9 cellular contexts compared by ENCODE assay signal in genomic region chr20:13996265-13996664, GRCh38. TPM values are rescaled to one million over a fixed set of nuclear protein-coding genes. Genes with fewer than 3 reads are reported as not detected.
DNase-seq lines count a peak whose midpoint lies in the region; ATAC-seq and TF ChIP-seq lines count a peak whose summit lies in the region.
"Had no signal": no experiment of that assay in that cellular context is flagged by ENCODE, and none has a peak within 500 bp of the region (broad histone marks: within the 10 kb centered on the region; RNA-seq: fewer than 3 reads in every experiment).

No MANE protein-coding gene starts in this region.

- 5% methylated on average over 11 of the region's 13 CpGs for WGBS in right lobe of liver (ENCODE audit: insufficient coverage, low coverage, low lambda C conversion rate, missing lambda C conversion rate)
- 8 to 9% methylated on average over 13 of the region's 13 CpGs for WGBS in thyroid gland, 2 donors

- CTCF ChIA-PET in activated CD4-positive, alpha-beta T cell treated with anti-CD3 and anti-CD28 coated beads for 36 hours (lab: Charles Lee), result no interaction called here

- POLR2A ChIA-PET in activated CD4-positive, alpha-beta T cell treated with anti-CD3 and anti-CD28 coated beads for 36 hours (lab: Charles Lee), result no interaction called here

- H3K27ac ChIP-seq in right lobe of liver (no peak overlapping the region), thyroid gland (no peak overlapping the region)

- H3K36me3 ChIP-seq in right lobe of liver, result no peaks in the 10 kb centered on the region
- H3K36me3 ChIP-seq in thyroid gland, result no peaks in the 10 kb centered on the region

- H3K4me1 Mint-ChIP-seq in activated CD4-positive, alpha-beta T cell treated with anti-CD3 and anti-CD28 coated beads for 36 hours, result peaks cover 6% of the 10 kb centered on the region

- peak overlapping the region; percentile 22 for H3K4me3 Mint-ChIP-seq in activated CD4-positive, alpha-beta T cell treated with anti-CD3 and anti-CD28 coated beads for 36 hours
- H3K4me3 Mint-ChIP-seq: CD4-positive, alpha-beta T cell had no signal

- TF ChIP-seq POLR2A in right lobe of liver (IDR thresholded peaks at IDR 0.05) (no peak), thyroid gland (IDR thresholded peaks at IDR 0.05) (no peak)

- intact Hi-C loops in activated CD4-positive, alpha-beta T cell treated with anti-CD3 and anti-CD28 coated beads for 36 hours (cut with DNase I, micrococcal nuclease), result no loop called here
- intact Hi-C loops in right lobe of liver (cut with DNase I) (no loop called here), thyroid gland (cut with DNase I) (no loop called here)

- peaks cover 9% of the 10 kb centered on the region for H3K9me3 Mint-ChIP-seq in activated CD4-positive, alpha-beta T cell treated with anti-CD3 and anti-CD28 coated beads for 36 hours (ENCODE audit: low read depth)

- peaks cover 21% of the 10 kb centered on the region for H3K27me3 Mint-ChIP-seq in activated CD4-positive, alpha-beta T cell treated with anti-CD3 and anti-CD28 coated beads for 36 hours

- no peak for ATAC-seq in activated CD4-positive, alpha-beta T cell treated with anti-CD3 and anti-CD28 coated beads for 36 hours
- ATAC-seq in right lobe of liver (peak in 1 of 4 donors; percentile 0), GM21576 (IDR thresholded peaks at IDR 0.05; ENCODE audit: unreplicated experiment) (no peak)

- no peak overlapping the region for H3K27ac Mint-ChIP-seq in activated CD4-positive, alpha-beta T cell treated with anti-CD3 and anti-CD28 coated beads for 36 hours
- H3K27ac Mint-ChIP-seq: CD4-positive, alpha-beta T cell had no signal

- H3K4me1 ChIP-seq in right lobe of liver, result peaks cover 0 to 7% (median 0%) of the 10 kb centered on the region in 4 donors
- no peaks in the 10 kb centered on the region for H3K4me1 ChIP-seq in thyroid gland

- TF ChIP-seq CTCF in astrocyte of the spinal cord (IDR thresholded peaks at IDR 0.05; ENCODE audit: low read depth, low read length) (no peak), right lobe of liver (IDR thresholded peaks at IDR 0.05) (no peak), thyroid gland (IDR thresholded peaks at IDR 0.05) (no peak)

- peaks cover 7% of the 10 kb centered on the region for H3K36me3 Mint-ChIP-seq in activated CD4-positive, alpha-beta T cell treated with anti-CD3 and anti-CD28 coated beads for 36 hours (ENCODE audit: low read depth)

- DNase-seq in activated CD4-positive, alpha-beta T cell treated with anti-CD3 and anti-CD28 coated beads for 36 hours, result no peak
- no peak for DNase-seq in activated CD4-positive, alpha-beta T cell treated with anti-CD3 and anti-CD28 coated beads for 4 hours
- peak; percentile 5 for DNase-seq in astrocyte of the spinal cord (ENCODE audit: low read depth, low spot score)
- DNase-seq in right lobe of liver, result no peak
- DNase-seq in thyroid gland, result no peak
- no peak for DNase-seq in NK-92 treated with Interleukin-12 subunit alpha and Interleukin-12 subunit beta, amount 100 ng/mL, for 24 hours (lab: John Stamatoyannopoulos, UW)
- DNase-seq in T-helper 9 cell, result no peak
- DNase-seq: CD4-positive, alpha-beta T cell had no signal

- peak overlapping the region; percentile 60 for H3K4me3 ChIP-seq in astrocyte of the spinal cord (ENCODE audit: low read depth, low read length)
- H3K4me3 ChIP-seq in right lobe of liver, result peak overlapping the region; percentile 64 to 79 (median 76)
- peak overlapping the region; percentile 35 to 78 (median 70) for H3K4me3 ChIP-seq in thyroid gland (replicated peaks in 1 of 3)

- H3K27me3 ChIP-seq in right lobe of liver, result no peaks in the 10 kb centered on the region
- no peaks in the 10 kb centered on the region for H3K27me3 ChIP-seq in thyroid gland

- in situ Hi-C loops in astrocyte of the spinal cord (cut with HindIII; ENCODE audit: low sequenced_read_pairs), result no loop called here

- peaks cover 0 to 9% (median 0%) of the 10 kb centered on the region in 4 donors for H3K9me3 ChIP-seq in right lobe of liver
- no peaks in the 10 kb centered on the region for H3K9me3 ChIP-seq in thyroid gland

RNA-seq across cellular contexts. Expression of gene MACROD2, which starts 0.9 kb away (rescaled TPM):
- not detected for total RNA-seq in activated CD4-positive, alpha-beta T cell treated with anti-CD3 and anti-CD28 coated beads for 36 hours
- total RNA-seq in right lobe of liver (1 to 10 TPM; 1.2 to 5.5 (median 3.3) TPM), thyroid gland (10 to 100 TPM in 3 of 4 donors, 1 to 10 TPM in 1; 8.7 to 17.8 (median 10.8) TPM)
- total RNA-seq: CD4-positive, alpha-beta T cell had no signal

RNA-seq across cellular contexts. Expression of gene SEL1L2, which starts 5.9 kb away (rescaled TPM):
- not detected for total RNA-seq in activated CD4-positive, alpha-beta T cell treated with anti-CD3 and anti-CD28 coated beads for 36 hours
- total RNA-seq in right lobe of liver (not detected), thyroid gland (not detected)
- total RNA-seq: CD4-positive, alpha-beta T cell had no signal
